Comparison of ENCODE assay signal across 15 cellular contexts in genomic region chr16:48413291-48413690, GRCh38.
"Had no signal": no experiment of that assay in that cellular context is flagged by ENCODE, and none has a peak within 500 bp of the region (broad histone marks: within the 10 kb centered on the region; RNA-seq: fewer than 3 reads in every experiment).

No MANE protein-coding gene starts in this region.

- DNase-seq: activated naive CD4-positive, alpha-beta T cell; aorta; dorsolateral prefrontal cortex; glutamatergic neuron; left cardiac atrium; lower lobe of right lung; midbrain; posterior cingulate gyrus; small intestine had no signal

- H3K27me3 ChIP-seq: breast epithelium, dorsolateral prefrontal cortex, neutrophil, right atrium auricular region, tibial artery, vagina had no signal

- H3K4me1 ChIP-seq: breast epithelium, tibial artery, vagina had no signal

- H3K27ac ChIP-seq: breast epithelium, dorsolateral prefrontal cortex, lower lobe of right lung, neutrophil, right atrium auricular region, tibial artery, vagina had no signal

- H3K4me3 ChIP-seq: breast epithelium, dorsolateral prefrontal cortex, lower lobe of right lung, right atrium auricular region, tibial artery, vagina had no signal

- H3K36me3 ChIP-seq: breast epithelium, lower lobe of right lung, neutrophil, right atrium auricular region, tibial artery, vagina had no signal

- ATAC-seq: esophagus mucosa, lower lobe of right lung had no signal

- H3K9me3 ChIP-seq: breast epithelium, lower lobe of right lung, neutrophil, right atrium auricular region, tibial artery, vagina had no signal
